8 cellular contexts compared by ENCODE assay signal in genomic region chr11:66727282-66727882, GRCh38. TPM values are rescaled to one million over a fixed set of nuclear protein-coding genes. Genes with fewer than 3 reads are reported as not detected.
DNase-seq lines count a peak whose midpoint lies in the region; ATAC-seq and TF ChIP-seq lines count a peak whose summit lies in the region.

No MANE protein-coding gene starts in this region.

- no peak overlapping the region for H3K27ac Mint-ChIP-seq in GM23338
- no peak overlapping the region for H3K27ac Mint-ChIP-seq in T-helper 17 cell

- H3K36me3 Mint-ChIP-seq in GM23338 (ENCODE audit: low read depth) (peaks cover 4% of the 10 kb centered on the region; the same call in 1 of the 3 replicates), T-helper 17 cell (ENCODE audit: low read depth) (peaks cover 15% of the 10 kb centered on the region)

- peaks cover 21% of the 10 kb centered on the region; the same call in 1 of the 2 replicates for H3F3A ChIP-seq in GM23338 (replicated peaks; ENCODE audit: low read depth)

- ATAC-seq in GM23338 = peak; percentile 38
- ATAC-seq in T-helper 17 cell = peak; percentile 69
- ATAC-seq in HG03457 (IDR thresholded peaks at IDR 0.05; ENCODE audit: unreplicated experiment) = no peak
- ATAC-seq in GM21526 (IDR thresholded peaks at IDR 0.05; ENCODE audit: low FRiP score, unreplicated experiment) = no peak

- H3K4me1 Mint-ChIP-seq in GM23338 (peaks cover 38% of the 10 kb centered on the region), T-helper 17 cell (peaks cover 14% of the 10 kb centered on the region)

- H2AFZ ChIP-seq in GM23338 = peak overlapping the region; percentile 97

- H3K4me3 Mint-ChIP-seq in GM23338 (peak overlapping the region; percentile 77), T-helper 17 cell (peak overlapping the region; percentile 85)

- no peaks in the 10 kb centered on the region for H3K36me3 ChIP-seq in GM23338 (ENCODE audit: insufficient read depth)
- H3K36me3 ChIP-seq in effector memory CD4-positive, alpha-beta T cell (ENCODE audit: control insufficient read depth, insufficient read depth, low read length) = no peaks in the 10 kb centered on the region
- H3K36me3 ChIP-seq in uterus = no peaks in the 10 kb centered on the region

- H3K27me3 ChIP-seq in GM23338 (ENCODE audit: insufficient read depth) (peaks cover 56% of the 10 kb centered on the region), uterus (no peaks in the 10 kb centered on the region)
- peaks cover 28% of the 10 kb centered on the region for H3K27me3 ChIP-seq in effector memory CD4-positive, alpha-beta T cell (replicated peaks; ENCODE audit: control insufficient read depth, insufficient read depth, low read length, poor library complexity, severe bottlenecking)

- peaks cover 12% of the 10 kb centered on the region for H4K20me1 ChIP-seq in GM23338 (replicated peaks; ENCODE audit: insufficient read depth)

- peaks cover 22% of the 10 kb centered on the region for H3K4me1 ChIP-seq in GM23338 (ENCODE audit: insufficient read depth)
- peaks cover 8% of the 10 kb centered on the region for H3K4me1 ChIP-seq in effector memory CD4-positive, alpha-beta T cell (ENCODE audit: control insufficient read depth, insufficient read depth, low read length, poor library complexity, severe bottlenecking)
- no peaks in the 10 kb centered on the region for H3K4me1 ChIP-seq in uterus

- H3K27me3 Mint-ChIP-seq in GM23338 (ENCODE audit: insufficient read depth, low read depth, poor library complexity) (peaks cover 33% of the 10 kb centered on the region), T-helper 17 cell (peaks cover 61% of the 10 kb centered on the region)

- H3K4me3 ChIP-seq in GM23338 (peak overlapping the region; percentile 71), uterus (peak overlapping the region; percentile 6 to 51)
- H3K4me3 ChIP-seq in effector memory CD4-positive, alpha-beta T cell (ENCODE audit: insufficient read depth, low read depth, low read length, poor library complexity, severe bottlenecking) = peak overlapping the region; percentile 37

- no peak for TF ChIP-seq POLR2A in uterus (IDR thresholded peaks at IDR 0.05)

- DNase-seq in AG20443 (ENCODE audit: low spot score) (peak; percentile 40), GM23338 (ENCODE audit: low spot score) (peak; percentile 61), T-helper 17 cell (peak in 1 of 3 donors; percentile 17), middle frontal gyrus (ENCODE audit: extremely low spot score, low spot score) (peak; percentile 11), uterus (peak in 1 of 2 donors; percentile 33)
- no peak for DNase-seq in effector memory CD4-positive, alpha-beta T cell

- intact Hi-C loops in uterus (cut with DNase I; ENCODE audit: low total_unique reads) = no loop called here

- no peaks in the 10 kb centered on the region; the same call in none of the 2 replicates for H3K79me2 ChIP-seq in GM23338 (replicated peaks; ENCODE audit: insufficient read depth)

- H3K27ac ChIP-seq in GM23338 (ENCODE audit: low read depth) (no peak overlapping the region), uterus (no peak overlapping the region)
- no peak overlapping the region for H3K27ac ChIP-seq in effector memory CD4-positive, alpha-beta T cell (ENCODE audit: insufficient read depth, low read length, poor library complexity, severe bottlenecking)

- H3K9me3 Mint-ChIP-seq in GM23338 = no peaks in the 10 kb centered on the region; the same call in 2 of the 3 replicates

- peak overlapping the region; percentile 89 for H3K4me2 ChIP-seq in GM23338

- H3K9me3 ChIP-seq in T-helper 17 cell (ENCODE audit: control insufficient read depth, low read length, poor library complexity, severe bottlenecking) = no peaks in the 10 kb centered on the region
- no peaks in the 10 kb centered on the region for H3K9me3 ChIP-seq in effector memory CD4-positive, alpha-beta T cell (ENCODE audit: control insufficient read depth, low read length)
- no peaks in the 10 kb centered on the region for H3K9me3 ChIP-seq in uterus

- H3K9me2 ChIP-seq in GM23338 (ENCODE audit: insufficient read depth) = no peaks in the 10 kb centered on the region

- TF ChIP-seq CTCF in GM23338 (conservative IDR thresholded peaks at IDR 0.05; ENCODE audit: low read depth in 2 of 2) (no peak), uterus (IDR thresholded peaks at IDR 0.05) (no peak)

TF ChIP-seq in GM23338, 12 proteins besides CTCF, POLR2A, EP300 and RAD21 (continues in another document):
- no peak for TF ChIP-seq EZH2phosphoT487 (IDR thresholded peaks at IDR 0.05; ENCODE audit: unreplicated experiment)
- no peak for TF ChIP-seq ETS1 (IDR thresholded peaks at IDR 0.05)
- TF ChIP-seq ZNF114 (CRISPR knock-in tag; IDR thresholded peaks at IDR 0.05) = no peak
- peak; percentile 68 for TF ChIP-seq EZH2 (IDR thresholded peaks at IDR 0.05; ENCODE audit: low read depth, unreplicated experiment)
- TF ChIP-seq ZNF331 (CRISPR knock-in tag; IDR thresholded peaks at IDR 0.05; ENCODE audit: low read depth) = no peak
- no peak for TF ChIP-seq CREB1 (CRISPR knock-in tag; IDR thresholded peaks at IDR 0.05; ENCODE audit: low read depth)
- TF ChIP-seq POLR2AphosphoS5 (IDR thresholded peaks at IDR 0.05; ENCODE audit: low read depth) = peak; percentile 16; the same call in 1 of the 2 replicates
- no peak for TF ChIP-seq JUNB (IDR thresholded peaks at IDR 0.05; ENCODE audit: unreplicated experiment)

RNA-seq across cellular contexts. Expression of gene SPTBN2, which starts 1.6 kb away (rescaled TPM):
- total RNA-seq in GM23338 (2014; rRNA removed; shearing (Covaris generic)) = 28.9 and 49.1 TPM in 2 replicates
- polyA plus RNA-seq in GM23338 (2016; fragmentation: Nextera tagmentation; extraction: Ambion mirVana) = 6.9 and 7.7 TPM in 2 replicates
- total RNA-seq in T-helper 17 cell (under 1 TPM in 1 of 2 donors, not detected in 1; 0.23 TPM), uterus (10 to 100 TPM in 1 of 4 donors, 1 to 10 TPM in 1, under 1 TPM in 2; under 0.01 to 31.0 (median 1.6) TPM)

RNA-seq across cellular contexts. Expression of gene RBM4B, which starts 49.7 kb away (rescaled TPM):
- 22.9 and 31.0 TPM in 2 replicates for total RNA-seq in GM23338 (2014; rRNA removed; shearing (Covaris generic))
- polyA plus RNA-seq in GM23338 (2016; fragmentation: Nextera tagmentation; extraction: Ambion mirVana) = 21.1 and 28.0 TPM in 2 replicates
- total RNA-seq in T-helper 17 cell (1 to 10 TPM; 7.3 to 9.9 TPM), uterus (10 to 100 TPM in 3 of 4 donors, 1 to 10 TPM in 1; 5.0 to 60.3 (median 20.1) TPM)

Comparison
In these comparisons a context has a peak if more than half of its experiments do, and no peak if none do; other contexts are left out.
1. DNase-seq: peak in AG20443 (single experiment), GM23338 (single experiment) and middle frontal gyrus (single experiment); none in effector memory CD4-positive, alpha-beta T cell (0 of 3).
2. ATAC-seq: peak in GM23338 (single experiment) and T-helper 17 cell (single experiment); none in HG03457 (single experiment) and GM21526 (single experiment).
3. Peak in every context shown above with its lines, with median percentiles within 50 percentile points of each other: H3K4me3 ChIP-seq.